Comparison of ENCODE assay signal across 9 cellular contexts in genomic region chr11:102592634-102593581, GRCh38. TPM values are rescaled to one million over a fixed set of nuclear protein-coding genes. Genes with fewer than 3 reads are reported as not detected.
DNase-seq lines count a peak whose midpoint lies in the region; ATAC-seq and TF ChIP-seq lines count a peak whose summit lies in the region.
"Had no signal": no experiment of that assay in that cellular context is flagged by ENCODE, and none has a peak within 500 bp of the region (broad histone marks: within the 10 kb centered on the region; RNA-seq: fewer than 3 reads in every experiment).

No MANE protein-coding gene starts in this region.

- TF ChIP-seq CTCF in WTC11 (IDR thresholded peaks at IDR 0.05): peak; percentile 32; the same call in 1 of the 2 replicates

- H3K36me3 Mint-ChIP-seq in WTC11: no peaks in the 10 kb centered on the region

- no peak overlapping the region for H3K18ac ChIP-seq in mesenchymal stem cell (ENCODE audit: low read depth in 1 of 2, low read length in 2 of 2)

- no peak overlapping the region for H2BK120ac ChIP-seq in mesenchymal stem cell (ENCODE audit: low read depth, low read length)

- H2BK5ac ChIP-seq in mesenchymal stem cell (ENCODE audit: low read depth, low read length, poor library complexity, severe bottlenecking): no peak overlapping the region

- H3K4me1 Mint-ChIP-seq in WTC11: peaks cover 8% of the 10 kb centered on the region

- H3K4me3 Mint-ChIP-seq in WTC11: no peak overlapping the region

- H2BK12ac ChIP-seq in mesenchymal stem cell (ENCODE audit: low read length in 2 of 2): no peak overlapping the region

- H3K14ac ChIP-seq in mesenchymal stem cell (ENCODE audit: low read length in 2 of 2): no peak overlapping the region

- H3K9me3 Mint-ChIP-seq in WTC11: no peaks in the 10 kb centered on the region

- no peak overlapping the region for H2BK15ac ChIP-seq in mesenchymal stem cell (ENCODE audit: low read depth, poor library complexity, severe bottlenecking)

- peak; percentile 27 for ATAC-seq in HG03565 (IDR thresholded peaks at IDR 0.05; ENCODE audit: unreplicated experiment)
- ATAC-seq in WTC11: peak; percentile 94
- ATAC-seq in GM21390 (IDR thresholded peaks at IDR 0.05; ENCODE audit: unreplicated experiment): no peak
- ATAC-seq in GM18519 (IDR thresholded peaks at IDR 0.05; ENCODE audit: low FRiP score, unreplicated experiment): no peak
- ATAC-seq in GM19397 (IDR thresholded peaks at IDR 0.05; ENCODE audit: unreplicated experiment): no peak

- H2AFZ ChIP-seq in mesenchymal stem cell (ENCODE audit: low read depth, low read length): no peak overlapping the region

- H3K4me2 ChIP-seq in mesenchymal stem cell (ENCODE audit: low read length, poor library complexity, severe bottlenecking): no peak overlapping the region

- H4K8ac ChIP-seq in mesenchymal stem cell (ENCODE audit: low read length): no peak overlapping the region

- no peaks in the 10 kb centered on the region for H3K27me3 ChIP-seq in mesenchymal stem cell (ENCODE audit: control insufficient read depth in 1 of 2, insufficient read depth in 1 of 2, low read length in 2 of 2)

- H3K4ac ChIP-seq in mesenchymal stem cell (ENCODE audit: low read depth in 1 of 2, low read length in 2 of 2): no peak overlapping the region

- DNase-seq in GM03348 (ENCODE audit: low spot score): peak; percentile 13
- DNase-seq in WTC11 (ENCODE audit: low spot score): no peak
- DNase-seq in mesenchymal stem cell: peak; percentile 42
- no peak for DNase-seq in NCI-H2171 treated with DMSO at 0.1 percent for 48 hours (lab: John Stamatoyannopoulos, UW)

- CTCF ChIA-PET in WTC11 (lab: Charles Lee): interaction anchor here (0.6 to 2.3 kb wide), 3 partner anchors 21 to 186 kb away, joined by 3 to 13 read pairs (median 3); no protein-coding TSS in a partner anchor

- H3K79me1 ChIP-seq in mesenchymal stem cell (replicated peaks; ENCODE audit: low read length, poor library complexity, severe bottlenecking): no peaks in the 10 kb centered on the region

- no peak overlapping the region for H3K4me3 ChIP-seq in mesenchymal stem cell (ENCODE audit: insufficient read depth in 1 of 2, low read depth in 1 of 2, low read length in 2 of 2)

- H3K9ac ChIP-seq in mesenchymal stem cell (ENCODE audit: low read length): no peak overlapping the region

- no peaks in the 10 kb centered on the region for H3K4me1 ChIP-seq in mesenchymal stem cell (ENCODE audit: control insufficient read depth, insufficient read depth, low read depth, low read length)

- no peaks in the 10 kb centered on the region for H3K9me3 ChIP-seq in mesenchymal stem cell (ENCODE audit: control insufficient read depth, low read length)

- POLR2A ChIA-PET in WTC11 (lab: Charles Lee): no interaction called here

- H3K27me3 Mint-ChIP-seq in WTC11 (ENCODE audit: low read depth): no peaks in the 10 kb centered on the region

- H3K36me3 ChIP-seq in mesenchymal stem cell (ENCODE audit: control insufficient read depth in 1 of 2, insufficient read depth in 2 of 2, low read depth in 1 of 2, low read length in 2 of 2): no peaks in the 10 kb centered on the region

- no peak overlapping the region for H2AK5ac ChIP-seq in mesenchymal stem cell (ENCODE audit: low read length, severe bottlenecking)

- no peak overlapping the region for H3K23ac ChIP-seq in mesenchymal stem cell (ENCODE audit: low read length in 2 of 2)

- H3K27ac ChIP-seq in mesenchymal stem cell (ENCODE audit: low read length, poor library complexity, severe bottlenecking): no peak overlapping the region

- no peak overlapping the region for H4K91ac ChIP-seq in mesenchymal stem cell (ENCODE audit: low read length)

- no peak overlapping the region for H3K27ac Mint-ChIP-seq in WTC11

- 66% methylated on average over 9 of the region's 11 CpGs for WGBS in mesenchymal stem cell

TF ChIP-seq in WTC11, 78 proteins besides CTCF, POLR2A, EP300 and RAD21 (continues in another document):
- TF ChIP-seq ZNF671 (CRISPR knock-in tag; IDR thresholded peaks at IDR 0.05) (no peak), TCF7 (CRISPR knock-in tag; IDR thresholded peaks at IDR 0.05; ENCODE audit: low read depth) (no peak), AFF4 (CRISPR knock-in tag; IDR thresholded peaks at IDR 0.05; ENCODE audit: borderline replicate concordance) (no peak), FOXP1 (CRISPR knock-in tag; IDR thresholded peaks at IDR 0.05; ENCODE audit: borderline replicate concordance) (no peak), GABPB1 (CRISPR knock-in tag; IDR thresholded peaks at IDR 0.05) (no peak), JAZF1 (CRISPR knock-in tag; IDR thresholded peaks at IDR 0.05) (no peak), GRHL2 (CRISPR knock-in tag; IDR thresholded peaks at IDR 0.05; ENCODE audit: insufficient replicate concordance, severe bottlenecking) (no peak), ESRRA (CRISPR knock-in tag; IDR thresholded peaks at IDR 0.05; ENCODE audit: borderline replicate concordance) (no peak), CDX4 (CRISPR knock-in tag; IDR thresholded peaks at IDR 0.05; ENCODE audit: borderline replicate concordance) (no peak), ZNF396 (CRISPR knock-in tag; IDR thresholded peaks at IDR 0.05; ENCODE audit: borderline replicate concordance) (no peak)
- TF ChIP-seq, protein P1, sequence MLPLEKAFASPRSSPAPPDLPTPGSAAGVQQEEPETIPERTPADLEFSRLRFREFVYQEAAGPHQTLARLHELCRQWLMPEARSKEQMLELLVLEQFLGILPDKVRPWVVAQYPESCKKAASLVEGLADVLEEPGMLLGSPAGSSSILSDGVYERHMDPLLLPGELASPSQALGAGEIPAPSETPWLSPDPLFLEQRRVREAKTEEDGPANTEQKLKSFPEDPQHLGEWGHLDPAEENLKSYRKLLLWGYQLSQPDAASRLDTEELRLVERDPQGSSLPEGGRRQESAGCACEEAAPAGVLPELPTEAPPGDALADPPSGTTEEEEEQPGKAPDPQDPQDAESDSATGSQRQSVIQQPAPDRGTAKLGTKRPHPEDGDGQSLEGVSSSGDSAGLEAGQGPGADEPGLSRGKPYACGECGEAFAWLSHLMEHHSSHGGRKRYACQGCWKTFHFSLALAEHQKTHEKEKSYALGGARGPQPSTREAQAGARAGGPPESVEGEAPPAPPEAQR (CRISPR knock-in tag; IDR thresholded peaks at IDR 0.05): no peak
- TF ChIP-seq, protein P2, sequence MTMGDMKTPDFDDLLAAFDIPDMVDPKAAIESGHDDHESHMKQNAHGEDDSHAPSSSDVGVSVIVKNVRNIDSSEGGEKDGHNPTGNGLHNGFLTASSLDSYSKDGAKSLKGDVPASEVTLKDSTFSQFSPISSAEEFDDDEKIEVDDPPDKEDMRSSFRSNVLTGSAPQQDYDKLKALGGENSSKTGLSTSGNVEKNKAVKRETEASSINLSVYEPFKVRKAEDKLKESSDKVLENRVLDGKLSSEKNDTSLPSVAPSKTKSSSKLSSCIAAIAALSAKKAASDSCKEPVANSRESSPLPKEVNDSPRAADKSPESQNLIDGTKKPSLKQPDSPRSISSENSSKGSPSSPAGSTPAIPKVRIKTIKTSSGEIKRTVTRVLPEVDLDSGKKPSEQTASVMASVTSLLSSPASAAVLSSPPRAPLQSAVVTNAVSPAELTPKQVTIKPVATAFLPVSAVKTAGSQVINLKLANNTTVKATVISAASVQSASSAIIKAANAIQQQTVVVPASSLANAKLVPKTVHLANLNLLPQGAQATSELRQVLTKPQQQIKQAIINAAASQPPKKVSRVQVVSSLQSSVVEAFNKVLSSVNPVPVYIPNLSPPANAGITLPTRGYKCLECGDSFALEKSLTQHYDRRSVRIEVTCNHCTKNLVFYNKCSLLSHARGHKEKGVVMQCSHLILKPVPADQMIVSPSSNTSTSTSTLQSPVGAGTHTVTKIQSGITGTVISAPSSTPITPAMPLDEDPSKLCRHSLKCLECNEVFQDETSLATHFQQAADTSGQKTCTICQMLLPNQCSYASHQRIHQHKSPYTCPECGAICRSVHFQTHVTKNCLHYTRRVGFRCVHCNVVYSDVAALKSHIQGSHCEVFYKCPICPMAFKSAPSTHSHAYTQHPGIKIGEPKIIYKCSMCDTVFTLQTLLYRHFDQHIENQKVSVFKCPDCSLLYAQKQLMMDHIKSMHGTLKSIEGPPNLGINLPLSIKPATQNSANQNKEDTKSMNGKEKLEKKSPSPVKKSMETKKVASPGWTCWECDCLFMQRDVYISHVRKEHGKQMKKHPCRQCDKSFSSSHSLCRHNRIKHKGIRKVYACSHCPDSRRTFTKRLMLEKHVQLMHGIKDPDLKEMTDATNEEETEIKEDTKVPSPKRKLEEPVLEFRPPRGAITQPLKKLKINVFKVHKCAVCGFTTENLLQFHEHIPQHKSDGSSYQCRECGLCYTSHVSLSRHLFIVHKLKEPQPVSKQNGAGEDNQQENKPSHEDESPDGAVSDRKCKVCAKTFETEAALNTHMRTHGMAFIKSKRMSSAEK (CRISPR knock-in tag; IDR thresholded peaks at IDR 0.05; ENCODE audit: borderline replicate concordance): no peak

RNA-seq across cellular contexts. Expression of gene MMP20, which starts 32.2 kb away (rescaled TPM):
- total RNA-seq in WTC11 (2021): not detected in 3 replicates
- polyA plus RNA-seq in mesenchymal stem cell (2013, experiment 1 of 2): not detected
- polyA plus RNA-seq in mesenchymal stem cell (2013, experiment 2 of 2): not detected
- total RNA-seq: NCI-H460 had no signal

Comparison
In these comparisons a context has a peak if more than half of its experiments do, and no peak if none do; other contexts are left out.
1. DNase-seq: peak in GM03348 (single experiment) and mesenchymal stem cell (single experiment); none in WTC11 (single experiment) and NCI-H2171 treated with DMSO at 0.1 percent for 48 hours (single experiment).
2. ATAC-seq: peak in HG03565 (single experiment) and WTC11 (single experiment); none in GM21390 (single experiment), GM18519 (single experiment) and GM19397 (single experiment).